Comparison of ENCODE assay signal across 12 cellular contexts in the genomic region with DNA sequence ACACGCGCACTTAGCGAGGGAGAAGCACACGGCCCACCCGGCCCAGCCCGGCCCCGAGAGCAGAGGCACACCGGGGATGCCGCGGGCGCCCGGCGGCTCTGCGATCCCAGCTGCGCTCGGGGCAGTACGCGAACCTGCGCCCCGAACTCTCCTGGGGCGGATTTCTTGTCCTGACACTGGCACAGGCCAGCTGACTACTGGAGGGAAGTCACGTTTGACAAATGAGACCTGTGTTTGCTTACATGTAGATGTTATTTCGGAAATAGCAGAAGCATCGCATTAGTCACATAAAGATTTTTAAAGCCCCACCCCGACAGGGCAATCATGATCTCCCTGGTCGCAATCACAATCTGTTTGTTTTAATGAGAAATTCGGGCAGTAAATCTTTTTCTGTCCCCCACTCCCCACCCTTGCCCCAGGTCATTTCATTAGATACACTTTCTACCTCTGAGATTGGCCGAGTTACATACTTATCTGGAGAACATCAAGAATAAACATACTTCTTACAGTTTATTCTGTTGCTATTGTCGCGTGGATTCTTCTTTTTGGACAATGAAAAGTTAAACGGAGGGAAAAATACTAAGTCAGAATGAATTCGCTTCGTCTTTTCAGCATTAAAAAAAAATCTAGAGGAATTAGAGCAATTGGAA.
DNase-seq lines count a peak whose midpoint lies in the region; ATAC-seq, FAIRE-seq and TF ChIP-seq lines count a peak whose summit lies in the region.
"Had no signal": no experiment of that assay in that cellular context is flagged by ENCODE, and none has a peak within 500 bp of the region (broad histone marks: within the 10 kb centered on the region; RNA-seq: fewer than 3 reads in every experiment).

No MANE protein-coding gene starts in this region.

- peak overlapping the region; percentile 56 for H3K4me2 ChIP-seq in keratinocyte (ENCODE audit: control insufficient read depth, extremely low read depth, insufficient read depth, low read depth, low read length)
- peak overlapping the region; percentile 91 for H3K4me2 ChIP-seq in smooth muscle cell

- ATAC-seq in activated T-helper 17 cell treated with anti-CD3 and anti-CD28 coated beads, Interleukin-2, amount 50 U/mL, for 72 hours (replicated peaks) = no peak

- TF ChIP-seq CTCF in keratinocyte (optimal IDR thresholded peaks at IDR 0.05 in 1 of 3, IDR thresholded peaks at IDR 0.05 in 1 of 3, conservative IDR thresholded peaks at IDR 0.05 in 1 of 3; ENCODE audit: extremely low read depth in 1 of 3, insufficient read depth in 2 of 3, low read length in 3 of 3) = no peak
- no peak for TF ChIP-seq CTCF in smooth muscle cell (IDR thresholded peaks at IDR 0.05; ENCODE audit: borderline replicate concordance, insufficient read depth, poor library complexity, severe bottlenecking)
- no peak for TF ChIP-seq CTCF in RWPE1 (conservative IDR thresholded peaks at IDR 0.05; ENCODE audit: low read depth)

- H3K4me1 Mint-ChIP-seq in activated T-helper 17 cell treated with anti-CD3 and anti-CD28 coated beads, Interleukin-2, amount 50 U/mL, for 72 hours = peaks cover 7% of the 10 kb centered on the region

- no peaks in the 10 kb centered on the region for H3K9me3 Mint-ChIP-seq in activated T-helper 17 cell treated with anti-CD3 and anti-CD28 coated beads, Interleukin-2, amount 50 U/mL, for 72 hours

- H4K20me1 ChIP-seq in keratinocyte (ENCODE audit: control insufficient read depth, extremely low read depth, insufficient read depth, low read length) (no peaks in the 10 kb centered on the region), smooth muscle cell (ENCODE audit: low read depth) (no peaks in the 10 kb centered on the region)

- 5% methylated on average over 15 of the region's 33 CpGs for WGBS in smooth muscle cell (ENCODE audit: low lambda C conversion rate)

- H3K36me3 Mint-ChIP-seq in activated T-helper 17 cell treated with anti-CD3 and anti-CD28 coated beads, Interleukin-2, amount 50 U/mL, for 72 hours (ENCODE audit: low read depth) = no peaks in the 10 kb centered on the region

- H3K27ac ChIP-seq in keratinocyte (ENCODE audit: control insufficient read depth, insufficient read depth, low read length) (no peak overlapping the region), smooth muscle cell (ENCODE audit: low read depth) (no peak overlapping the region), RWPE1 (no peak overlapping the region)

- in situ Hi-C loops in KBM-7 (cut with MboI; ENCODE audit: low pct_unique_long_range_greater_than_20kb, low sequenced_read_pairs) = no loop called here

- H3K27me3 Mint-ChIP-seq in activated T-helper 17 cell treated with anti-CD3 and anti-CD28 coated beads, Interleukin-2, amount 50 U/mL, for 72 hours = peaks cover 40% of the 10 kb centered on the region

- no peaks in the 10 kb centered on the region for H3K4me1 ChIP-seq in keratinocyte (ENCODE audit: control insufficient read depth, extremely low read depth, insufficient read depth, low read length)
- peaks cover 10% of the 10 kb centered on the region for H3K4me1 ChIP-seq in smooth muscle cell (ENCODE audit: low read depth)

- H3K36me3 ChIP-seq in keratinocyte (ENCODE audit: control insufficient read depth in 2 of 2, extremely low read depth in 1 of 2, insufficient read depth in 2 of 2, low read length in 2 of 2) = no peaks in the 10 kb centered on the region
- no peaks in the 10 kb centered on the region for H3K36me3 ChIP-seq in smooth muscle cell (ENCODE audit: low read depth)

- dilution Hi-C loops in keratinocyte (cut with MboI; ENCODE audit: extremely low pct_ligation_motif_present, low sequenced_read_pairs) = no loop called here

- CTCF ChIA-PET in RWPE1 (lab: Yijun Ruan, JAX) = no interaction called here

- peak; percentile 74 for DNase-seq in DMS53 (lab: John Stamatoyannopoulos, UW)
- DNase-seq in DMS53 treated with DMSO at 0.1 percent for 48 hours (lab: John Stamatoyannopoulos, UW; ENCODE audit: unreplicated experiment) = no peak
- DNase-seq in keratinocyte (ENCODE audit: low read depth, low spot score) = no peak
- DNase-seq in smooth muscle cell (lab: John Stamatoyannopoulos, UW; ENCODE audit: unreplicated experiment) = no peak
- DNase-seq in activated naive CD4-positive, alpha-beta T cell treated with Interleukin-2 at 50 U/mL for 16 hours = no peak
- DNase-seq in RWPE1 (ENCODE audit: low spot score) = no peak
- no peak for DNase-seq in KBM-7
- DNase-seq: foreskin melanocyte; NCI-H1694 treated with DMSO at 0.1 percent for 48 hours; stimulated activated naive CD8-positive, alpha-beta T cell treated with anti-CD3 and anti-CD28 coated beads, Interleukin-15, Interleukin-2, amounts not matched to agents 100 U/mL and 50 U/mL, for 24 hours had no signal

- H3K79me2 ChIP-seq in keratinocyte (ENCODE audit: control insufficient read depth, insufficient read depth, low read length) (no peaks in the 10 kb centered on the region), smooth muscle cell (ENCODE audit: low read depth) (no peaks in the 10 kb centered on the region)

- POLR2A ChIA-PET in RWPE1 (lab: Yijun Ruan, JAX; ENCODE audit: low non-redundant PET) = no interaction called here

- H3K9ac ChIP-seq in keratinocyte (ENCODE audit: control insufficient read depth, extremely low read depth, insufficient read depth, low read length) (no peak overlapping the region), smooth muscle cell (ENCODE audit: low read depth) (no peak overlapping the region)

- H3K27me3 ChIP-seq in keratinocyte (ENCODE audit: control insufficient read depth, extremely low read depth, insufficient read depth, low read length) = peaks cover 32% of the 10 kb centered on the region
- peaks cover 48% of the 10 kb centered on the region for H3K27me3 ChIP-seq in smooth muscle cell (ENCODE audit: low read depth)

- H3K9me3 ChIP-seq in keratinocyte (ENCODE audit: control insufficient read depth, low read depth, low read length) (no peaks in the 10 kb centered on the region), smooth muscle cell (replicated peaks; ENCODE audit: low read depth) (no peaks in the 10 kb centered on the region)

- H3K27ac Mint-ChIP-seq in activated T-helper 17 cell treated with anti-CD3 and anti-CD28 coated beads, Interleukin-2, amount 50 U/mL, for 72 hours = no peak overlapping the region

- no peak for FAIRE-seq in keratinocyte (lab: Jason Lieb, UNC)
- FAIRE-seq: TTC549 had no signal

- H3K9me1 ChIP-seq in keratinocyte (ENCODE audit: control insufficient read depth, extremely low read depth, insufficient read depth, low read length) = no peaks in the 10 kb centered on the region

- no peaks in the 10 kb centered on the region for H3F3A ChIP-seq in smooth muscle cell (ENCODE audit: low read depth)

- peak overlapping the region; percentile 38 for H3K4me3 Mint-ChIP-seq in activated T-helper 17 cell treated with anti-CD3 and anti-CD28 coated beads, Interleukin-2, amount 50 U/mL, for 72 hours

- no peak overlapping the region for H2AFZ ChIP-seq in keratinocyte (ENCODE audit: control insufficient read depth, low read length)
- H2AFZ ChIP-seq in smooth muscle cell (ENCODE audit: low read depth) = no peak overlapping the region

- H3K4me3 ChIP-seq in keratinocyte (ENCODE audit: control insufficient read depth in 2 of 3, extremely low read depth in 1 of 3, insufficient read depth in 2 of 3, low read depth in 1 of 3, low read length in 3 of 3) (no peak overlapping the region), smooth muscle cell (peak overlapping the region; percentile 47)
